23 cellular contexts compared by ENCODE assay signal in the genomic region with DNA sequence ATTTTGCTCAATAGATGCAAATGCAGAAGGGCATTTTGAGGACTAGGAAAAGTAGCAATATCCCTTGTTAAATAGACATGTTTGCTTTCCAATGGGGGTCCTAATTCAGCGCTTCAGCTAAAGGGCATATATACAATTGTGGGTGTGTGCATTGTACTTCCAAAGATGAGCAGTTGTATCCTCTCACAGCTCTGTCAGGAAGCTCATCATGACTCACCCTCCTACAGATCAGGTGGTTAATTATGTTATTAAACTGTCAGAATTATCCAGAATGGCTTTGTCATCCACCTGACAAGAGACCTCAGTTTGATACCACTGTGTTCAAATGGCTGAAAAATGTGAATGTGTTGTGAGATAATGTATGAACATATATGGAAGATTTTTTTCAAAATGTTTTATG.
DNase-seq lines count a peak whose midpoint lies in the region; ATAC-seq and TF ChIP-seq lines count a peak whose summit lies in the region.
"Had no signal": no experiment of that assay in that cellular context is flagged by ENCODE, and none has a peak within 500 bp of the region (broad histone marks: within the 10 kb centered on the region; RNA-seq: fewer than 3 reads in every experiment).

No MANE protein-coding gene starts in this region.

- TF ChIP-seq CTCF in foreskin keratinocyte (conservative IDR thresholded peaks at IDR 0.05) (no peak), progenitor cell of endocrine pancreas (IDR thresholded peaks at IDR 0.05; ENCODE audit: unreplicated experiment) (no peak)

- H3K27me3 ChIP-seq in foreskin keratinocyte, result no peaks in the 10 kb centered on the region
- H3K27me3 ChIP-seq: BE2C, SJCRH30 had no signal

- ATAC-seq in foreskin keratinocyte, result peak; percentile 99
- no peak for ATAC-seq in GM18861 (IDR thresholded peaks at IDR 0.05; ENCODE audit: unreplicated experiment)
- ATAC-seq: HepG2, Right ventricle myocardium inferior, SK-N-SH treated with all-trans-retinoic acid at 6 μM for 48 hours had no signal

- H3K27ac Mint-ChIP-seq in progenitor cell of endocrine pancreas, result no peak overlapping the region
- H3K27ac Mint-ChIP-seq: CD14-positive monocyte; CD8-positive, alpha-beta memory T cell had no signal

- H3K4me3 Mint-ChIP-seq in progenitor cell of endocrine pancreas (ENCODE audit: low read depth), result no peak overlapping the region
- H3K4me3 Mint-ChIP-seq: CD14-positive monocyte; CD8-positive, alpha-beta memory T cell had no signal

- no peaks in the 10 kb centered on the region for H3K36me3 Mint-ChIP-seq in progenitor cell of endocrine pancreas (ENCODE audit: insufficient read depth)
- H3K36me3 Mint-ChIP-seq: CD14-positive monocyte; CD8-positive, alpha-beta memory T cell had no signal

- no peak overlapping the region for H3K27ac ChIP-seq in foreskin keratinocyte
- H3K27ac ChIP-seq: SJCRH30 had no signal

- H3K27me3 Mint-ChIP-seq in progenitor cell of endocrine pancreas, result peaks cover 3% of the 10 kb centered on the region

- peaks cover 3% of the 10 kb centered on the region for H3K9me3 Mint-ChIP-seq in progenitor cell of endocrine pancreas (ENCODE audit: low read depth)

- H3K4me1 Mint-ChIP-seq in progenitor cell of endocrine pancreas (ENCODE audit: low read depth), result peaks cover 6% of the 10 kb centered on the region
- H3K4me1 Mint-ChIP-seq: CD14-positive monocyte; CD8-positive, alpha-beta memory T cell had no signal

- no peaks in the 10 kb centered on the region for H3K4me1 ChIP-seq in foreskin keratinocyte
- H3K4me1 ChIP-seq: BE2C, SJCRH30 had no signal

- DNase-seq in NCI-H345 (lab: John Stamatoyannopoulos, UW) (peak; percentile 5), NCI-H345 treated with DMSO at 0.1 percent for 48 hours (lab: John Stamatoyannopoulos, UW; ENCODE audit: unreplicated experiment) (no peak), RKO (ENCODE audit: low spot score) (peak; percentile 2), foreskin keratinocyte (peak; percentile 21 to 47), progenitor cell of endocrine pancreas (ENCODE audit: low spot score, unreplicated experiment) (no peak)
- DNase-seq in stimulated activated CD4-positive, alpha-beta T cell treated with anti-CD3 and anti-CD28 coated beads, Interleukin-4, amount 100 ng/mL, for 24 hours, result no peak
- DNase-seq: 8988T; ACHN; BE2C; Calu3; CD8-positive, alpha-beta memory T cell; Karpas-422; NCI-H1092 treated with DMSO at 0.1 percent for 48 hours; NCI-H1436; NCI-H2029; NCI-H510A; NCI-H774; SJCRH30 had no signal

Comparison
In these comparisons a context has a peak if more than half of its experiments do, and no peak if none do; other contexts are left out.
1. DNase-seq: peak in NCI-H345 (single experiment), RKO (single experiment) and foreskin keratinocyte (2 of 2); none in NCI-H345 treated with DMSO at 0.1 percent for 48 hours (single experiment), progenitor cell of endocrine pancreas (single experiment) and stimulated activated CD4-positive, alpha-beta T cell treated with anti-CD3 and anti-CD28 coated beads, Interleukin-4, amount 100 ng/mL, for 24 hours (single experiment).